8 cellular contexts compared by ENCODE assay signal in genomic region chr6:28848756-28849155, GRCh38.
DNase-seq lines count a peak whose midpoint lies in the region; ATAC-seq, FAIRE-seq and TF ChIP-seq lines count a peak whose summit lies in the region.
"Not testable (repeated sequence)": the region's sequence is repeated elsewhere in the genome, so short reads cannot be mapped to it uniquely, and the experiment has no call there.

No MANE protein-coding gene starts in this region.

- H3K4me1 ChIP-seq in PC-3 (ENCODE audit: insufficient read depth, low read length); K562 (replicated peaks in 1 of 2; ENCODE audit: control insufficient read depth in 2 of 2, insufficient read depth in 2 of 2, low read length in 2 of 2); naive thymus-derived CD4-positive, alpha-beta T cell (ENCODE audit: control insufficient read depth in 2 of 2, insufficient read depth in 2 of 2, low read length in 2 of 2); transverse colon: not testable (repeated sequence)

- not testable (repeated sequence) for BruUV-seq in PC-3 (replicated peaks; lab: Mats Ljungman, UMichigan); K562 (replicated peaks; lab: Mats Ljungman, UMichigan)

- not testable (repeated sequence) for H3K36me3 Mint-ChIP-seq in naive thymus-derived CD4-positive, alpha-beta T cell

- not testable (repeated sequence) for H3K27me3 ChIP-seq in PC-3 (ENCODE audit: low read length); WERI-Rb-1 (ENCODE audit: insufficient read depth, low read depth, severe bottlenecking); K562 (ENCODE audit: control insufficient read depth in 2 of 2, insufficient read depth in 2 of 2, low read length in 2 of 2); naive thymus-derived CD4-positive, alpha-beta T cell (ENCODE audit: control insufficient read depth in 2 of 2, insufficient read depth in 2 of 2, low read length in 2 of 2)
- peaks cover 47% of the 10 kb centered on the region for H3K27me3 ChIP-seq in transverse colon

- not testable (repeated sequence) for H3K9me1 ChIP-seq in K562 (ENCODE audit: control insufficient read depth, insufficient read depth, low read length)

- CTCF ChIA-PET in PC-3 (lab: Charles Lee) = interaction anchor here (0.6 kb wide), 1 partner anchor 10 kb away, joined by 3 read pairs; no protein-coding TSS in a partner anchor
- CTCF ChIA-PET in K562 (lab: Yijun Ruan, JAX; ENCODE audit: low intra/inter-chr PET ratio) = interaction anchor here (0.6 to 2.4 kb wide), 3 partner anchors 32 to 170 kb away, joined by 3 to 15 read pairs (median 4); no protein-coding TSS in a partner anchor
- CTCF ChIA-PET in naive thymus-derived CD4-positive, alpha-beta T cell (lab: Charles Lee) = interaction anchor here (0.9 to 3.5 kb wide), 11 partner anchors 10 to 166 kb away, joined by 3 to 45 read pairs (median 5); no protein-coding TSS in a partner anchor

- not testable (repeated sequence) for TF ChIP-seq POLR2A in K562 (conservative IDR thresholded peaks at IDR 0.05); transverse colon (IDR thresholded peaks at IDR 0.05)

- not testable (repeated sequence) for H3K9ac ChIP-seq in PC-3 (ENCODE audit: low read length)
- H3K9ac ChIP-seq in K562 (ENCODE audit: insufficient read depth in 1 of 2, low read depth in 2 of 2, low read length in 2 of 2) = peak overlapping the region; percentile 45 to 85; a peak in 3 of 4 replicates

- FAIRE-seq in K562 (lab: Jason Lieb, UNC) = not testable (repeated sequence)

- not testable (repeated sequence) for H3K36me3 ChIP-seq in PC-3 (ENCODE audit: low read depth, low read length); WERI-Rb-1; K562 (ENCODE audit: control insufficient read depth, insufficient read depth, low read length); naive thymus-derived CD4-positive, alpha-beta T cell (ENCODE audit: control insufficient read depth in 2 of 3, insufficient read depth in 3 of 3, low read length in 3 of 3); transverse colon

- H3K27me3 Mint-ChIP-seq in naive thymus-derived CD4-positive, alpha-beta T cell = peaks cover 0 to 52% (median 4%) of the 10 kb centered on the region in 5 donors

- TF ChIP-seq EP300 in K562 (IDR thresholded peaks at IDR 0.05; ENCODE audit: low read length); transverse colon (IDR thresholded peaks at IDR 0.05; ENCODE audit: low read depth): not testable (repeated sequence)

- ATAC-seq in PC-3; naive thymus-derived CD4-positive, alpha-beta T cell: not testable (repeated sequence)
- ATAC-seq in K562 = peak; percentile 98

- DNase-seq in ELF-1 (ENCODE audit: low read depth, low spot score) (peak; percentile 70), WERI-Rb-1 (peak; percentile 91), activated T-cell treated with anti-CD3 and anti-CD28 coated beads for 48 hours (ENCODE audit: low read depth) (peak; percentile 15), K562 (ENCODE audit: extremely low read depth in 1 of 4, low spot score in 3 of 4) (peak; percentile 39 to 85 (median 52)), transverse colon (peak; percentile 12)
- peak; percentile 42 for DNase-seq in Jurkat, Clone E6-1 (ENCODE audit: low read depth, low spot score)
- DNase-seq in PC-3 = not testable (repeated sequence)
- peak in 8 of 9 donors; percentile 30 to 76 (median 62) for DNase-seq in naive thymus-derived CD4-positive, alpha-beta T cell

- TF ChIP-seq CTCF in PC-3 (conservative IDR thresholded peaks at IDR 0.05; ENCODE audit: low read depth, low read length) = peak; percentile 19; the same call in 1 of the 2 replicates
- peak; percentile 51; the same call in 1 of the 2 replicates for TF ChIP-seq CTCF in WERI-Rb-1 (IDR thresholded peaks at IDR 0.05; ENCODE audit: low read depth, low read length)
- peak; percentile 56 to 63 (median 63); a peak in 5 of 6 replicates for TF ChIP-seq CTCF in K562 (IDR thresholded peaks at IDR 0.05 in 2 of 3, conservative IDR thresholded peaks at IDR 0.05 in 1 of 3; ENCODE audit: insufficient read depth in 2 of 3, low read depth in 1 of 3, low read length in 3 of 3)
- TF ChIP-seq CTCF in transverse colon (IDR thresholded peaks at IDR 0.05) = not testable (repeated sequence)

- H2AFZ ChIP-seq in PC-3 (ENCODE audit: low read length) = not testable (repeated sequence)
- peak overlapping the region; percentile 100 for H2AFZ ChIP-seq in K562 (ENCODE audit: low read depth, low read length)

- not testable (repeated sequence) for H3K27ac Mint-ChIP-seq in naive thymus-derived CD4-positive, alpha-beta T cell

- H4K20me1 ChIP-seq in PC-3 (ENCODE audit: low read length); K562 (replicated peaks; ENCODE audit: control insufficient read depth, insufficient read depth, low read length): not testable (repeated sequence)

- TF ChIP-seq RAD21 in K562 (CRISPR knock-in tag; conservative IDR thresholded peaks at IDR 0.05 in 1 of 2, IDR thresholded peaks at IDR 0.05 in 1 of 2) = peak; percentile 80 to 93

- 1% methylated on average over 7 of the region's 7 CpGs for WGBS in K562 (ENCODE audit: insufficient coverage, low coverage, missing lambda C conversion rate)
- WGBS in transverse colon (ENCODE audit: low coverage in 1 of 2), 2 donors = 66% methylated on average over 7 of the region's 7 CpGs; no CpG with 5 or more reads in 1 of the 2 donors

- not testable (repeated sequence) for H3K4me1 Mint-ChIP-seq in naive thymus-derived CD4-positive, alpha-beta T cell

- H3K9me3 ChIP-seq in PC-3 (ENCODE audit: low read length); WERI-Rb-1 (ENCODE audit: severe bottlenecking); K562 (replicated peaks; ENCODE audit: control insufficient read depth, insufficient read depth, low read depth, low read length); naive thymus-derived CD4-positive, alpha-beta T cell (ENCODE audit: control insufficient read depth in 2 of 3, low read length in 3 of 3); transverse colon: not testable (repeated sequence)

- not testable (repeated sequence) for H3K4me2 ChIP-seq in PC-3 (ENCODE audit: low read length)
- peak overlapping the region; percentile 85 for H3K4me2 ChIP-seq in K562 (ENCODE audit: insufficient read depth, low read length)

- intact Hi-C loops in PC-3 (cut with micrococcal nuclease); transverse colon (cut with DNase I; ENCODE audit: low total_unique reads): not testable (repeated sequence)
- intact Hi-C loops in K562 (cut with micrococcal nuclease) = loop anchor here (1.0 to 5.0 kb wide), 3 partner anchors 92 to 379 kb away; no protein-coding TSS in a partner anchor
- intact Hi-C loops in naive thymus-derived CD4-positive, alpha-beta T cell (cut with micrococcal nuclease) = loop anchor here in 1 of 2 donors (1.0 kb wide), 5 partner anchors 9 to 168 kb away; no protein-coding TSS in a partner anchor

- POLR2A ChIA-PET in PC-3 (lab: Charles Lee; ENCODE audit: unreplicated experiment) = not testable (repeated sequence)
- POLR2A ChIA-PET in K562 (lab: Yijun Ruan, JAX) = interaction anchor here (0.6 to 2.4 kb wide), 14 partner anchors 9 to 628 kb away, joined by 3 to 15 read pairs (median 4); partner anchors contain the start of gene TRIM27
- POLR2A ChIA-PET in naive thymus-derived CD4-positive, alpha-beta T cell (lab: Charles Lee) = interaction anchor here (0.7 to 3.1 kb wide), 7 partner anchors 10 to 165 kb away, joined by 3 to 11 read pairs (median 5); no protein-coding TSS in a partner anchor

- not testable (repeated sequence) for H3K27ac ChIP-seq in PC-3 (ENCODE audit: low read length); naive thymus-derived CD4-positive, alpha-beta T cell (ENCODE audit: low read depth, low read length); transverse colon
- H3K27ac ChIP-seq in WERI-Rb-1 (peak overlapping the region; percentile 8; the same call in 1 of the 2 replicates), K562 (ENCODE audit: extremely low read depth, low read depth, low read length) (peak overlapping the region; percentile 67; the same call in 2 of the 3 replicates)

- H3F3A ChIP-seq in PC-3 (ENCODE audit: low read length, unreplicated experiment) = not testable (repeated sequence)

- H3K4me3 ChIP-seq in Jurkat, Clone E6-1 (ENCODE audit: low read length) = peak overlapping the region; percentile 7; the same call in 1 of the 2 replicates
- H3K4me3 ChIP-seq in PC-3 (ENCODE audit: low read length); naive thymus-derived CD4-positive, alpha-beta T cell (ENCODE audit: low read length); transverse colon: not testable (repeated sequence)
- H3K4me3 ChIP-seq in WERI-Rb-1 (ENCODE audit: low read depth, low read length) = peak overlapping the region; percentile 42
- H3K4me3 ChIP-seq in K562 = peak overlapping the region; percentile 33

- not testable (repeated sequence) for H3K9me2 ChIP-seq in PC-3 (replicated peaks; ENCODE audit: low read length)

- not testable (repeated sequence) for H3K79me2 ChIP-seq in PC-3 (ENCODE audit: low read length); K562 (ENCODE audit: control insufficient read depth, insufficient read depth, low read length)

- in situ Hi-C loops in K562 (cut with MboI) (loop anchor here (25.0 kb wide), 2 partner anchors 364 to 739 kb away; partner anchors contain the start of gene OR2H2), transverse colon (cut with MboI; ENCODE audit: low pct_ligation_motif_present in 1 of 4, low pct_unique_long_range_greater_than_20kb in 1 of 4, low sequenced_read_pairs in 3 of 4) (loop anchor here in 1 of 4 donors (25.0 kb wide), 1 partner anchor 164 kb away; the partner anchor contains the start of gene ZNF311)

- peak overlapping the region in 1 of 10 donors; percentile 13 for H3K4me3 Mint-ChIP-seq in naive thymus-derived CD4-positive, alpha-beta T cell

- not testable (repeated sequence) for H3K9me3 Mint-ChIP-seq in naive thymus-derived CD4-positive, alpha-beta T cell

TF ChIP-seq in K562, 482 proteins besides CTCF, POLR2A, EP300 and RAD21 (continues in another document):
- TF ChIP-seq MAX (CRISPR knock-in tag; IDR thresholded peaks at IDR 0.05) (peak; percentile 12; the same call in 1 of the 2 replicates), ATF1 (tag; IDR thresholded peaks at IDR 0.05) (0 out of 2 replicates have a peak, but pooled peaks have one; percentile 18)
- not testable (repeated sequence) for TF ChIP-seq ATF1 (CRISPR knock-in tag; IDR thresholded peaks at IDR 0.05)
